1 cellular context compared by ENCODE assay signal in genomic region chr20:4998160-4998651, GRCh38.
TF ChIP-seq lines count a peak whose summit lies in the region.

No MANE protein-coding gene starts in this region.

TF ChIP-seq in HCT116, 20 proteins besides CTCF, POLR2A, EP300 and RAD21 (continued from another document):
- TF ChIP-seq FOSL1 (IDR thresholded peaks at IDR 0.05; ENCODE audit: low read depth) (no peak), SRF (IDR thresholded peaks at IDR 0.05; ENCODE audit: low read depth) (no peak), ZNF274 (IDR thresholded peaks at IDR 0.05; ENCODE audit: low read depth, low read length) (no peak), ELF1 (IDR thresholded peaks at IDR 0.05; ENCODE audit: borderline replicate concordance, low read depth) (no peak), MAX (IDR thresholded peaks at IDR 0.05) (no peak), SP1 (IDR thresholded peaks at IDR 0.05; ENCODE audit: low read depth) (no peak), REST (IDR thresholded peaks at IDR 0.05; ENCODE audit: low read depth) (no peak), TCF7L2 (IDR thresholded peaks at IDR 0.05; ENCODE audit: borderline replicate concordance, extremely low read depth, insufficient read depth, insufficient read length) (no peak), EGR1 (IDR thresholded peaks at IDR 0.05; ENCODE audit: low read depth) (no peak), JUND (IDR thresholded peaks at IDR 0.05) (no peak)
